In genomic region chr2:145759228-145759940, GRCh38 we compare ENCODE assay signal across 14 cellular contexts.
"Had no signal": no experiment of that assay in that cellular context is flagged by ENCODE, and none has a peak within 500 bp of the region (broad histone marks: within the 10 kb centered on the region; RNA-seq: fewer than 3 reads in every experiment).

No MANE protein-coding gene starts in this region.

- ATAC-seq: lower lobe of right lung; natural killer cell treated with Interleukin-12 subunit alpha and Interleukin-12 subunit beta and Interleukin-15 and Interleukin-18, amount 100 ng/mL, for 72 hours; pancreas had no signal

- H3K4me3 ChIP-seq: lower lobe of right lung, pancreas, stomach, thoracic aorta had no signal

- H3K27ac Mint-ChIP-seq: activated CD4-positive, alpha-beta T cell treated with anti-CD3 and anti-CD28 coated beads, Interleukin-2, amount 10 ng/mL, durations not matched to agents 7 days and 5 days; brain; natural killer cell treated with Interleukin-12 subunit alpha and Interleukin-12 subunit beta and Interleukin-15 and Interleukin-18, amount 100 ng/mL, for 72 hours had no signal

- H3K4me1 Mint-ChIP-seq: activated CD4-positive, alpha-beta T cell treated with anti-CD3 and anti-CD28 coated beads, Interleukin-2, amount 10 ng/mL, durations not matched to agents 7 days and 5 days; central memory CD8-positive, alpha-beta T cell had no signal

- H3K36me3 Mint-ChIP-seq: brain; natural killer cell treated with Interleukin-12 subunit alpha and Interleukin-12 subunit beta and Interleukin-15 and Interleukin-18, amount 100 ng/mL, for 72 hours had no signal

- H3K36me3 ChIP-seq: lower lobe of right lung, pancreas, stomach, thoracic aorta had no signal

- DNase-seq: activated CD4-positive, alpha-beta T cell treated with anti-CD3 and anti-CD28 coated beads, Interleukin-2, amount 10 ng/mL, durations not matched to agents 7 days and 5 days; activated CD4-positive, CD25-positive, alpha-beta regulatory T cell; activated naive CD4-positive, alpha-beta T cell treated with anti-CD3 and anti-CD28 coated beads, Interleukin-2, amount 50 U/mL, for 16 hours; effector memory CD4-positive, alpha-beta T cell; lower lobe of right lung; pancreas; stomach; T-helper 2 cell had no signal

- H3K9me3 Mint-ChIP-seq: activated CD4-positive, alpha-beta T cell treated with anti-CD3 and anti-CD28 coated beads, Interleukin-2, amount 10 ng/mL, durations not matched to agents 7 days and 5 days; brain; central memory CD8-positive, alpha-beta T cell; natural killer cell treated with Interleukin-12 subunit alpha and Interleukin-12 subunit beta and Interleukin-15 and Interleukin-18, amount 100 ng/mL, for 72 hours had no signal

- H3K27me3 ChIP-seq: pancreas, stomach had no signal

- H3K4me3 Mint-ChIP-seq: activated CD4-positive, alpha-beta T cell treated with anti-CD3 and anti-CD28 coated beads, Interleukin-2, amount 10 ng/mL, durations not matched to agents 7 days and 5 days; brain; central memory CD8-positive, alpha-beta T cell; natural killer cell treated with Interleukin-12 subunit alpha and Interleukin-12 subunit beta and Interleukin-15 and Interleukin-18, amount 100 ng/mL, for 72 hours had no signal

- H3K27ac ChIP-seq: epithelial cell of prostate, lower lobe of right lung had no signal

- H3K27me3 Mint-ChIP-seq: activated CD4-positive, alpha-beta T cell treated with anti-CD3 and anti-CD28 coated beads, Interleukin-2, amount 10 ng/mL, durations not matched to agents 7 days and 5 days; brain; central memory CD8-positive, alpha-beta T cell; natural killer cell treated with Interleukin-12 subunit alpha and Interleukin-12 subunit beta and Interleukin-15 and Interleukin-18, amount 100 ng/mL, for 72 hours had no signal

- H3K9me3 ChIP-seq: lower lobe of right lung, pancreas, stomach, thoracic aorta had no signal

- FAIRE-seq: pancreas, urothelium cell line had no signal
